3 cellular contexts compared by ENCODE assay signal in the genomic region with DNA sequence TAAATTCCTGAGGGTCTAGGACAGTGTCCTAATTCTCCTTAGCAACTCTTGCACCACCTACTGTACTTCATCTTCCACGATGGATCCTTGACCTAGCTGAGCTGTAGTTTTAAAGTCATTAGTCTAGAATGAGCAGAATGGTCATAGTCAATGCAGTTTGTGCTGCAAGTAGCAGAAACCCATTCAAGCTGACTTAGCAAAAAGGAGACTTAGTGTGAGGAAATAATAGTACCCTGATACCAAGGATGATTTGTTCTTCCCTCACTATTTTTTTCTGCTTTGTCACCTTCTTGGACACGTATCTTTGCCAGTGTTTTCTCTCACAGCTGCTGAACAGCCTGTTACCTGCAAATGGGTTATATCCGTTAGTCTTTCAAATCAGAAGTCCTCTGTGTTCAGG.
TF ChIP-seq lines count a peak whose summit lies in the region.

No MANE protein-coding gene starts in this region.

TF ChIP-seq in A549, 52 proteins besides CTCF, POLR2A, EP300 and RAD21:
- TF ChIP-seq ESRRA (IDR thresholded peaks at IDR 0.05; ENCODE audit: borderline replicate concordance, low read length) (no peak), MAFK (IDR thresholded peaks at IDR 0.05; ENCODE audit: partially characterized antibody) (peak; percentile 90)
- TF ChIP-seq, protein P1, sequence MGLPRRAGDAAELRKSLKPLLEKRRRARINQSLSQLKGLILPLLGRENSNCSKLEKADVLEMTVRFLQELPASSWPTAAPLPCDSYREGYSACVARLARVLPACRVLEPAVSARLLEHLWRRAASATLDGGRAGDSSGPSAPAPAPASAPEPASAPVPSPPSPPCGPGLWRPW (IDR thresholded peaks at IDR 0.05), result no peak

TF ChIP-seq in GM12891, 5 proteins besides CTCF, POLR2A, EP300 and RAD21:
- TF ChIP-seq TAF1 (IDR thresholded peaks at IDR 0.05; ENCODE audit: low read depth, low read length) (no peak), POLR2AphosphoS5 (IDR thresholded peaks at IDR 0.05; ENCODE audit: low read depth, low read length) (no peak), SPI1 (IDR thresholded peaks at IDR 0.05; ENCODE audit: low read depth, low read length) (no peak), PAX5 (IDR thresholded peaks at IDR 0.05; ENCODE audit: insufficient read depth, low read length, severe bottlenecking) (no peak), POU2F2 (IDR thresholded peaks at IDR 0.05; ENCODE audit: low read depth, low read length) (no peak)
TF ChIP-seq in GM12891: peak in this region for 0.

TF ChIP-seq in K562, 482 proteins besides CTCF, POLR2A, EP300 and RAD21:
- TF ChIP-seq, protein P2, sequence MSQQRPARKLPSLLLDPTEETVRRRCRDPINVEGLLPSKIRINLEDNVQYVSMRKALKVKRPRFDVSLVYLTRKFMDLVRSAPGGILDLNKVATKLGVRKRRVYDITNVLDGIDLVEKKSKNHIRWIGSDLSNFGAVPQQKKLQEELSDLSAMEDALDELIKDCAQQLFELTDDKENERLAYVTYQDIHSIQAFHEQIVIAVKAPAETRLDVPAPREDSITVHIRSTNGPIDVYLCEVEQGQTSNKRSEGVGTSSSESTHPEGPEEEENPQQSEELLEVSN (IDR thresholded peaks at IDR 0.05; ENCODE audit: borderline replicate concordance in 1 of 2, extremely low read depth in 1 of 2, insufficient read depth in 1 of 2, insufficient read length in 1 of 2, low read depth in 1 of 2, low read length in 1 of 2, poor library complexity in 1 of 2, severe bottlenecking in 1 of 2), result no peak
- TF ChIP-seq MAFG (tag; conservative IDR thresholded peaks at IDR 0.05), result peak; percentile 81
- TF ChIP-seq C11orf30 (IDR thresholded peaks at IDR 0.05; ENCODE audit: low read depth), result peak; percentile 84
- no peak for TF ChIP-seq TCF7L2 (IDR thresholded peaks at IDR 0.05; ENCODE audit: low read depth, low read length)
- peak; percentile 78; the same call in 1 of the 2 replicates for TF ChIP-seq MAFK (IDR thresholded peaks at IDR 0.05; ENCODE audit: low read length)
- peak; percentile 93 for TF ChIP-seq ZNF316 (IDR thresholded peaks at IDR 0.05)
- TF ChIP-seq MAFF (IDR thresholded peaks at IDR 0.05; ENCODE audit: low read length), result peak; percentile 77
